ENCODE assay signal across 21 cellular contexts in the genomic region with DNA sequence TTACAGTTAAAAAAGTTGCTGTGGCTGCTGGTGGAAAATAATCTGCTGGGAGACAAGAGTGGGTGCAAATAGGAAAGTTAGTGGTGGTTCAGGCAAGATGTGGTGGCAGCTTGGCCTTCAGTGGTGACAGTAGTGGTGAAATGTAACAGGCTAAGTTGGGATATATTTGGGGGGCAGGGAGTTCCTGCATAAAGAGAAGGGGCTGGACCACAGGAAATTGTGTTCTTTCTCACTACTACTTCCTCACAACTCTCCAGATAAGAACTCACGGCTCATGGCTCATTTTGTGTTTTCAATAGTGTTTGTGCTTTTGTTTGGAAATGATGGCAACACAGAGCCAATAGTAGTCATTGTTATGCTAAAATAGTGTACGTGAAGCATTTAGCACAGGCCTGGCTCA.
"Had no signal": no experiment of that assay in that cellular context is flagged by ENCODE, and none has a peak within 500 bp of the region (broad histone marks: within the 10 kb centered on the region; RNA-seq: fewer than 3 reads in every experiment).

No MANE protein-coding gene starts in this region.

- ATAC-seq: activated CD4-positive, CD25-positive, alpha-beta regulatory T cell treated with anti-CD3 and anti-CD28 coated beads, Interleukin-2, amount 50 U/mL, for 24 hours; gastroesophageal sphincter; left ventricle myocardium superior; natural killer cell; stimulated activated memory B cell treated with anti-CD40 and anti-IgM and Interleukin-4, amounts not matched to agents 10 μg/mL and 1 μg/mL and 100 μg/mL, for 72 hours had no signal

- DNase-seq: activated CD4-positive, alpha-beta memory T cell treated with anti-CD3 and anti-CD28 coated beads, Interleukin-2, amount 10 ng/mL, durations not matched to agents 7 days and 5 days; activated CD4-positive, alpha-beta T cell treated with anti-CD3 and anti-CD28 coated beads, Interleukin-2, amount 10 ng/mL, durations not matched to agents 24 days and 14 days; activated effector memory CD4-positive, alpha-beta T cell treated with anti-CD3 and anti-CD28 coated beads, Interleukin-2, amount 50 U/mL, for 16 hours; activated naive CD4-positive, alpha-beta T cell treated with anti-CD3 and anti-CD28 coated beads, Interleukin-2, amount 10 ng/mL, durations not matched to agents 7 days and 5 days; activated T-cell treated with anti-CD3 and anti-CD28 coated beads for 4 hours; amygdala; colonic mucosa; endodermal cell; head of caudate nucleus; left ventricle myocardium superior; mammary epithelial cell; midbrain; natural killer cell; retina; sigmoid colon; stimulated activated CD4-positive, alpha-beta T cell treated with anti-CD3 and anti-CD28 coated beads, Interleukin-15, amount 100 ng/mL, for 24 hours; transverse colon; uterus had no signal
